In the genomic region with DNA sequence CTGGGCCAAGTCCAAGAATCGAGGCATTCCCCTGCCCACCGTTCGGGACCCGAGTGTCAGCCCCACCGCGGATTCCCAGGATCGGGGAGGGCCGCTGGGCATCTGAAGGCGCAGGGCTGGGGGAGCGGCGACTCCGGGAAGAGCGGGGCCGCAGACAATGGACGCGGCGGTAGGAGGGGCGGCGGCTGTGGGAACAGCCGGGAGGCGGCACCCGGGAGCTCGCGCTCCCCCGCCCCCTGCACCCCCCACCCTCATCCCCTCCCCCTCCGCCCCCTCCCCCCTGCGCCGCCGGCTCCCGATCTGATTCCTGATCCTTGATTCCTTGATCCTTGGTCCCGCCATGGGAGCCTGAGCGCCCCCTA, we compare ENCODE assay signal across 1 cellular context.
TF ChIP-seq lines count a peak whose summit lies in the region.

A gene (plus strand): TSS at position 281 of the 362 bp plus-strand sequence. CDS start 15,274 bp downstream, outside the sequence.

TF ChIP-seq in K562, 482 proteins besides CTCF, POLR2A, EP300 and RAD21 (continued from another document and continues in another):
- TF ChIP-seq, protein P1, sequence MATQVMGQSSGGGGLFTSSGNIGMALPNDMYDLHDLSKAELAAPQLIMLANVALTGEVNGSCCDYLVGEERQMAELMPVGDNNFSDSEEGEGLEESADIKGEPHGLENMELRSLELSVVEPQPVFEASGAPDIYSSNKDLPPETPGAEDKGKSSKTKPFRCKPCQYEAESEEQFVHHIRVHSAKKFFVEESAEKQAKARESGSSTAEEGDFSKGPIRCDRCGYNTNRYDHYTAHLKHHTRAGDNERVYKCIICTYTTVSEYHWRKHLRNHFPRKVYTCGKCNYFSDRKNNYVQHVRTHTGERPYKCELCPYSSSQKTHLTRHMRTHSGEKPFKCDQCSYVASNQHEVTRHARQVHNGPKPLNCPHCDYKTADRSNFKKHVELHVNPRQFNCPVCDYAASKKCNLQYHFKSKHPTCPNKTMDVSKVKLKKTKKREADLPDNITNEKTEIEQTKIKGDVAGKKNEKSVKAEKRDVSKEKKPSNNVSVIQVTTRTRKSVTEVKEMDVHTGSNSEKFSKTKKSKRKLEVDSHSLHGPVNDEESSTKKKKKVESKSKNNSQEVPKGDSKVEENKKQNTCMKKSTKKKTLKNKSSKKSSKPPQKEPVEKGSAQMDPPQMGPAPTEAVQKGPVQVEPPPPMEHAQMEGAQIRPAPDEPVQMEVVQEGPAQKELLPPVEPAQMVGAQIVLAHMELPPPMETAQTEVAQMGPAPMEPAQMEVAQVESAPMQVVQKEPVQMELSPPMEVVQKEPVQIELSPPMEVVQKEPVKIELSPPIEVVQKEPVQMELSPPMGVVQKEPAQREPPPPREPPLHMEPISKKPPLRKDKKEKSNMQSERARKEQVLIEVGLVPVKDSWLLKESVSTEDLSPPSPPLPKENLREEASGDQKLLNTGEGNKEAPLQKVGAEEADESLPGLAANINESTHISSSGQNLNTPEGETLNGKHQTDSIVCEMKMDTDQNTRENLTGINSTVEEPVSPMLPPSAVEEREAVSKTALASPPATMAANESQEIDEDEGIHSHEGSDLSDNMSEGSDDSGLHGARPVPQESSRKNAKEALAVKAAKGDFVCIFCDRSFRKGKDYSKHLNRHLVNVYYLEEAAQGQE (CRISPR knock-in tag; IDR thresholded peaks at IDR 0.05; ENCODE audit: low read depth) = no peak
- TF ChIP-seq U2AF1 (optimal IDR thresholded peaks at IDR 0.05; ENCODE audit: low read depth, low read length) = no peak
- TF ChIP-seq CBFB (CRISPR knock-in tag; IDR thresholded peaks at IDR 0.05) = no peak
- no peak for TF ChIP-seq PPARD (CRISPR knock-in tag; IDR thresholded peaks at IDR 0.05)
- TF ChIP-seq CCNT2 (IDR thresholded peaks at IDR 0.05; ENCODE audit: borderline replicate concordance, extremely low read depth, insufficient read length, low read depth, low read length) = peak; percentile 41
- TF ChIP-seq DIDO1 (tag; IDR thresholded peaks at IDR 0.05; ENCODE audit: low read depth) = no peak
- peak; percentile 46 for TF ChIP-seq FIP1L1 (IDR thresholded peaks at IDR 0.05; ENCODE audit: low read depth, low read length, poor library complexity, severe bottlenecking)
- TF ChIP-seq FOSL1 (tag; conservative IDR thresholded peaks at IDR 0.05) = no peak
- no peak for TF ChIP-seq NR2C2 (CRISPR knock-in tag; IDR thresholded peaks at IDR 0.05)
- peak; percentile 25; the same call in 1 of the 2 replicates for TF ChIP-seq NR2C2 (tag; IDR thresholded peaks at IDR 0.05)
- TF ChIP-seq, protein P2, sequence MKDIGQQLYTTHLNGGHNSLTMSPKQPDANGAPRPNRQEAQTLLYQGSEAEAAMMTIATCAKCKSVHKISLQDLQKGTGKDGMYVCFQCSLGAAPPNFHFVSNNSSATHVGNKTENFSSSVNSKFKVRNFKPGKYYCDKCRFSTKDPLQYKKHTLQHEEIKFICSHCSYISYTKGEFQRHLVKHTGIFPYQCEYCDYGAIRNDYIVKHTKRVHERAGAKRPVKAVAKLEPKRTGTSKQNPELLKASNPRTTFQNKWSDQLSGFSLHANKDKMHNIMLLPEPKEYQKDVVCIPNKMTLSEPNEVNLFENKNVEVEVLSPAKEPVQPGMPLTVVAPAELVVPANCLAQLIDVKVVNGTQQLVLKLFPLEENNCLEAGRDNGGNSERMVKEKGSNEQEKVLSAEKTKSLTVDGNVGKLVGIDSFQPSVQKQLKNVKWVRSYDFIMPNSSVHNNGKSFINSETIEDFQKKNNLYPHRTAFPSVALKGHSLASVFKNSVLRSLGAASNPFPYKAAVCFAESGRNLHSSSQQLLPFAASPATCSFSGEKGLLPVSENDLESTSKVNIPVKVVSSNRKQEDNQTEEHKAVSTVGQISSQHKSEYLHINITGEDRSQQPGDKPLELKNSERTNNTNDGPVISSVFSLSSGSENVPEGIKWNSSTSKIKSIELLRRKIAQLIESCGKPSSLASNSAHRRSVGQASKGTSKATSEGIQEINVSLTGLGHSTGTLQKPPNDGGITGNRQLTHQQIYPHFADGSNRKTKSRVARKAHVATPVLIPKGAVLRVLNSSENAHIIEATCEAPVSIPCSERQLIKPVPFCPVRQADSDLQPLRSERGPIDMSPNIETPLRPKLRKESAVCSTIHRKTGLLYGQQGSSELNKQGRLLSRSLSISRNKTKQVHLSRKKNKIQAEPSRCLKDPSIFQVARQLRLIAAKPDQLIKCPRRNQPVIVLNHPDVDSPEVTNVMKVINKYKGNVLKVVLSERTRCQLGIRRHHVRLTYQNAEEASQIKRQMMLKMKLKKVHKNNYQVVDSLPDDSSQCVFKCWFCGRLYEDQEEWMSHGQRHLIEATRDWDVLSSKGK (CRISPR knock-in tag; IDR thresholded peaks at IDR 0.05) = no peak
- peak; percentile 52 for TF ChIP-seq RBBP5 (IDR thresholded peaks at IDR 0.05; ENCODE audit: borderline replicate concordance, insufficient read depth, low read length, poor library complexity, severe bottlenecking)
- TF ChIP-seq, protein P3, sequence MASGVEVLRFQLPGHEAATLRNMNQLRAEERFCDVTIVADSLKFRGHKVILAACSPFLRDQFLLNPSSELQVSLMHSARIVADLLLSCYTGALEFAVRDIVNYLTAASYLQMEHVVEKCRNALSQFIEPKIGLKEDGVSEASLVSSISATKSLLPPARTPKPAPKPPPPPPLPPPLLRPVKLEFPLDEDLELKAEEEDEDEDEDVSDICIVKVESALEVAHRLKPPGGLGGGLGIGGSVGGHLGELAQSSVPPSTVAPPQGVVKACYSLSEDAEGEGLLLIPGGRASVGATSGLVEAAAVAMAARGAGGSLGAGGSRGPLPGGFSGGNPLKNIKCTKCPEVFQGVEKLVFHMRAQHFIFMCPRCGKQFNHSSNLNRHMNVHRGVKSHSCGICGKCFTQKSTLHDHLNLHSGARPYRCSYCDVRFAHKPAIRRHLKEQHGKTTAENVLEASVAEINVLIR (CRISPR knock-in tag; IDR thresholded peaks at IDR 0.05) = no peak
- TF ChIP-seq ZBTB7A (IDR thresholded peaks at IDR 0.05; ENCODE audit: borderline replicate concordance, control insufficient read depth, low read depth, low read length) = peak; percentile 6; the same call in 1 of the 2 replicates
- no peak for TF ChIP-seq FOXK2 (conservative IDR thresholded peaks at IDR 0.05 in 1 of 2, IDR thresholded peaks at IDR 0.05 in 1 of 2; ENCODE audit: low read depth in 2 of 2)
- TF ChIP-seq, protein P4, sequence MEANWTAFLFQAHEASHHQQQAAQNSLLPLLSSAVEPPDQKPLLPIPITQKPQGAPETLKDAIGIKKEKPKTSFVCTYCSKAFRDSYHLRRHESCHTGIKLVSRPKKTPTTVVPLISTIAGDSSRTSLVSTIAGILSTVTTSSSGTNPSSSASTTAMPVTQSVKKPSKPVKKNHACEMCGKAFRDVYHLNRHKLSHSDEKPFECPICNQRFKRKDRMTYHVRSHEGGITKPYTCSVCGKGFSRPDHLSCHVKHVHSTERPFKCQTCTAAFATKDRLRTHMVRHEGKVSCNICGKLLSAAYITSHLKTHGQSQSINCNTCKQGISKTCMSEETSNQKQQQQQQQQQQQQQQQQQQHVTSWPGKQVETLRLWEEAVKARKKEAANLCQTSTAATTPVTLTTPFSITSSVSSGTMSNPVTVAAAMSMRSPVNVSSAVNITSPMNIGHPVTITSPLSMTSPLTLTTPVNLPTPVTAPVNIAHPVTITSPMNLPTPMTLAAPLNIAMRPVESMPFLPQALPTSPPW (CRISPR knock-in tag; IDR thresholded peaks at IDR 0.05) = peak; percentile 94
- TF ChIP-seq HMGN3 (IDR thresholded peaks at IDR 0.05; ENCODE audit: borderline replicate concordance, extremely low read depth, insufficient read length, low read depth, low read length) = peak; percentile 22
- TF ChIP-seq, protein P5, sequence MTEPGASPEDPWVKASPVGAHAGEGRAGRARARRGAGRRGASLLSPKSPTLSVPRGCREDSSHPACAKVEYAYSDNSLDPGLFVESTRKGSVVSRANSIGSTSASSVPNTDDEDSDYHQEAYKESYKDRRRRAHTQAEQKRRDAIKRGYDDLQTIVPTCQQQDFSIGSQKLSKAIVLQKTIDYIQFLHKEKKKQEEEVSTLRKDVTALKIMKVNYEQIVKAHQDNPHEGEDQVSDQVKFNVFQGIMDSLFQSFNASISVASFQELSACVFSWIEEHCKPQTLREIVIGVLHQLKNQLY (CRISPR knock-in tag; conservative IDR thresholded peaks at IDR 0.05) = no peak
- TF ChIP-seq XRCC5 (IDR thresholded peaks at IDR 0.05; ENCODE audit: low read depth, low read length) = peak; percentile 88; the same call in 1 of the 2 replicates
- TF ChIP-seq RBM25 (IDR thresholded peaks at IDR 0.05; ENCODE audit: low read depth, low read length, severe bottlenecking) = no peak
- TF ChIP-seq ZNF384 (IDR thresholded peaks at IDR 0.05; ENCODE audit: low read depth, low read length) = no peak
- TF ChIP-seq FUS (optimal IDR thresholded peaks at IDR 0.05; ENCODE audit: low read depth, low read length) = no peak
- TF ChIP-seq PCBP2 (IDR thresholded peaks at IDR 0.05; ENCODE audit: low read depth, low read length, poor library complexity, severe bottlenecking) = peak; percentile 35
- peak; percentile 13 for TF ChIP-seq PHF20 (IDR thresholded peaks at IDR 0.05; ENCODE audit: partially characterized antibody)
- TF ChIP-seq HOXB6 (CRISPR knock-in tag; IDR thresholded peaks at IDR 0.05; ENCODE audit: borderline replicate concordance) = no peak
- peak; percentile 29; the same call in 1 of the 2 replicates for TF ChIP-seq CTBP1 (IDR thresholded peaks at IDR 0.05; ENCODE audit: borderline replicate concordance)
- TF ChIP-seq NCOA2 (IDR thresholded peaks at IDR 0.05; ENCODE audit: partially characterized antibody in 2 of 2) = no peak
- no peak for TF ChIP-seq HDAC1 (IDR thresholded peaks at IDR 0.05)
- TF ChIP-seq HNRNPL (IDR thresholded peaks at IDR 0.05; ENCODE audit: low read depth, low read length) = peak; percentile 60; the same call in 1 of the 2 replicates
- peak; percentile 15 to 90 (median 80) for TF ChIP-seq YY1 (IDR thresholded peaks at IDR 0.05; ENCODE audit: borderline replicate concordance in 1 of 3, control insufficient read depth in 1 of 3, extremely low read depth in 1 of 3, insufficient read depth in 3 of 3, insufficient read length in 1 of 3, insufficient replicate concordance in 2 of 3, low read depth in 1 of 3, low read length in 2 of 3)
- TF ChIP-seq TBP (optimal IDR thresholded peaks at IDR 0.05; ENCODE audit: low read depth, low read length) = peak; percentile 42
- TF ChIP-seq ZNF79 (CRISPR knock-in tag; IDR thresholded peaks at IDR 0.05; ENCODE audit: low read depth) = no peak
- TF ChIP-seq NRF1 (conservative IDR thresholded peaks at IDR 0.05 in 1 of 2, IDR thresholded peaks at IDR 0.05 in 1 of 2) = peak in 1 of 2 experiments; percentile 20; a peak in 1 of 4 replicates
- no peak for TF ChIP-seq ZNF707 (CRISPR knock-in tag; conservative IDR thresholded peaks at IDR 0.05)
- no peak for TF ChIP-seq PHB2 (IDR thresholded peaks at IDR 0.05; ENCODE audit: low read depth)
- no peak for TF ChIP-seq MCM7 (IDR thresholded peaks at IDR 0.05)
- TF ChIP-seq, protein P6, sequence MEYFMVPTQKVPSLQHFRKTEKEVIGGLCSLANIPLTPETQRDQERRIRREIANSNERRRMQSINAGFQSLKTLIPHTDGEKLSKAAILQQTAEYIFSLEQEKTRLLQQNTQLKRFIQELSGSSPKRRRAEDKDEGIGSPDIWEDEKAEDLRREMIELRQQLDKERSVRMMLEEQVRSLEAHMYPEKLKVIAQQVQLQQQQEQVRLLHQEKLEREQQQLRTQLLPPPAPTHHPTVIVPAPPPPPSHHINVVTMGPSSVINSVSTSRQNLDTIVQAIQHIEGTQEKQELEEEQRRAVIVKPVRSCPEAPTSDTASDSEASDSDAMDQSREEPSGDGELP (CRISPR knock-in tag; IDR thresholded peaks at IDR 0.05; ENCODE audit: borderline replicate concordance) = peak; percentile 38; the same call in 1 of the 2 replicates
- TF ChIP-seq MTA3 (IDR thresholded peaks at IDR 0.05; ENCODE audit: borderline replicate concordance) = peak; percentile 27; the same call in 1 of the 2 replicates
- TF ChIP-seq SIRT6 (IDR thresholded peaks at IDR 0.05; ENCODE audit: low read depth, low read length) = no peak
- TF ChIP-seq CBX8 (IDR thresholded peaks at IDR 0.05; ENCODE audit: borderline replicate concordance, extremely low read depth, low read depth, low read length, poor library complexity, severe bottlenecking) = no peak
- TF ChIP-seq BACH1 (tag; IDR thresholded peaks at IDR 0.05) = no peak
- TF ChIP-seq POLR2G (IDR thresholded peaks at IDR 0.05; ENCODE audit: low read depth, low read length) = peak; percentile 61; the same call in 1 of the 2 replicates
- no peak for TF ChIP-seq POLR3A (IDR thresholded peaks at IDR 0.05; ENCODE audit: borderline replicate concordance, extremely low read depth, insufficient read depth, insufficient read length)
- no peak for TF ChIP-seq ZNF699 (CRISPR knock-in tag; IDR thresholded peaks at IDR 0.05; ENCODE audit: insufficient replicate concordance)
- TF ChIP-seq ZSCAN32 (CRISPR knock-in tag; IDR thresholded peaks at IDR 0.05) = no peak
- TF ChIP-seq TSC22D4 (tag; IDR thresholded peaks at IDR 0.05) = no peak
- TF ChIP-seq, protein P7, sequence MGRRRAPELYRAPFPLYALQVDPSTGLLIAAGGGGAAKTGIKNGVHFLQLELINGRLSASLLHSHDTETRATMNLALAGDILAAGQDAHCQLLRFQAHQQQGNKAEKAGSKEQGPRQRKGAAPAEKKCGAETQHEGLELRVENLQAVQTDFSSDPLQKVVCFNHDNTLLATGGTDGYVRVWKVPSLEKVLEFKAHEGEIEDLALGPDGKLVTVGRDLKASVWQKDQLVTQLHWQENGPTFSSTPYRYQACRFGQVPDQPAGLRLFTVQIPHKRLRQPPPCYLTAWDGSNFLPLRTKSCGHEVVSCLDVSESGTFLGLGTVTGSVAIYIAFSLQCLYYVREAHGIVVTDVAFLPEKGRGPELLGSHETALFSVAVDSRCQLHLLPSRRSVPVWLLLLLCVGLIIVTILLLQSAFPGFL (CRISPR knock-in tag; IDR thresholded peaks at IDR 0.05) = no peak
- TF ChIP-seq NUFIP1 (IDR thresholded peaks at IDR 0.05; ENCODE audit: partially characterized antibody) = no peak
- TF ChIP-seq NCOA4 (IDR thresholded peaks at IDR 0.05; ENCODE audit: partially characterized antibody) = no peak
- TF ChIP-seq, protein P8, sequence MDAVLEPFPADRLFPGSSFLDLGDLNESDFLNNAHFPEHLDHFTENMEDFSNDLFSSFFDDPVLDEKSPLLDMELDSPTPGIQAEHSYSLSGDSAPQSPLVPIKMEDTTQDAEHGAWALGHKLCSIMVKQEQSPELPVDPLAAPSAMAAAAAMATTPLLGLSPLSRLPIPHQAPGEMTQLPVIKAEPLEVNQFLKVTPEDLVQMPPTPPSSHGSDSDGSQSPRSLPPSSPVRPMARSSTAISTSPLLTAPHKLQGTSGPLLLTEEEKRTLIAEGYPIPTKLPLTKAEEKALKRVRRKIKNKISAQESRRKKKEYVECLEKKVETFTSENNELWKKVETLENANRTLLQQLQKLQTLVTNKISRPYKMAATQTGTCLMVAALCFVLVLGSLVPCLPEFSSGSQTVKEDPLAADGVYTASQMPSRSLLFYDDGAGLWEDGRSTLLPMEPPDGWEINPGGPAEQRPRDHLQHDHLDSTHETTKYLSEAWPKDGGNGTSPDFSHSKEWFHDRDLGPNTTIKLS (IDR thresholded peaks at IDR 0.05; ENCODE audit: borderline replicate concordance, low read depth) = no peak
- TF ChIP-seq POLR2B (IDR thresholded peaks at IDR 0.05; ENCODE audit: low read depth, partially characterized antibody) = no peak
